1 cellular context compared by ENCODE assay signal in the genomic region with DNA sequence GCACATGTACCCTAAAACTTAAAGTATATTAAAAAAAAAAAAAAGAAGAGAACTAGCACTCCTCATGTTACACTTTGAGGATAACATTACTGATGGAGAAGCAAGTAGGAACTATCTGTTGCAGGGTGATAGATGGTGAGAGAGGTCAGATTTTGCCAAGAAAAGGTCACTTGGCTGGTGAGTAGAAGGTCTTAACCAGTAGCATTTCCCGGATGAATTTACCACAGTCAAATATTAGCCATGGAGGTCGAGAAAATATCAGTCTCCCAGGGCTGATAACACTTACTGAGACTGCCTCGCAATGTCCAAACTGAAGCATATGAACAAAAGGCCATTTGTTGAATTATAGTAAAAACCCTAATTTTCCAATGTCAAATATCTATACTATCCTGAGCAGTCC.
TF ChIP-seq lines count a peak whose summit lies in the region.

No MANE protein-coding gene starts in this region.

TF ChIP-seq in HepG2, 621 proteins besides CTCF, POLR2A, EP300 and RAD21 (continued from another document):
- TF ChIP-seq LRRFIP1 (CRISPR knock-in tag; conservative IDR thresholded peaks at IDR 0.05) = no peak
- TF ChIP-seq ZNF674 (CRISPR knock-in tag; IDR thresholded peaks at IDR 0.05; ENCODE audit: low read depth) = no peak
- TF ChIP-seq ZFAT (CRISPR knock-in tag; conservative IDR thresholded peaks at IDR 0.05) = no peak
- no peak for TF ChIP-seq ZNF580 (CRISPR knock-in tag; IDR thresholded peaks at IDR 0.05; ENCODE audit: borderline replicate concordance, low read depth)
- TF ChIP-seq, protein P1, sequence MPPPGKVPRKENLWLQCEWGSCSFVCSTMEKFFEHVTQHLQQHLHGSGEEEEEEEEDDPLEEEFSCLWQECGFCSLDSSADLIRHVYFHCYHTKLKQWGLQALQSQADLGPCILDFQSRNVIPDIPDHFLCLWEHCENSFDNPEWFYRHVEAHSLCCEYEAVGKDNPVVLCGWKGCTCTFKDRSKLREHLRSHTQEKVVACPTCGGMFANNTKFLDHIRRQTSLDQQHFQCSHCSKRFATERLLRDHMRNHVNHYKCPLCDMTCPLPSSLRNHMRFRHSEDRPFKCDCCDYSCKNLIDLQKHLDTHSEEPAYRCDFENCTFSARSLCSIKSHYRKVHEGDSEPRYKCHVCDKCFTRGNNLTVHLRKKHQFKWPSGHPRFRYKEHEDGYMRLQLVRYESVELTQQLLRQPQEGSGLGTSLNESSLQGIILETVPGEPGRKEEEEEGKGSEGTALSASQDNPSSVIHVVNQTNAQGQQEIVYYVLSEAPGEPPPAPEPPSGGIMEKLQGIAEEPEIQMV (CRISPR knock-in tag; IDR thresholded peaks at IDR 0.05; ENCODE audit: low read depth) = no peak
- TF ChIP-seq IRF2 (CRISPR knock-in tag; IDR thresholded peaks at IDR 0.05) = no peak
- TF ChIP-seq NFYB (CRISPR knock-in tag; IDR thresholded peaks at IDR 0.05) = no peak
- TF ChIP-seq ZNF24 (IDR thresholded peaks at IDR 0.05) = no peak
- no peak for TF ChIP-seq KDM3A (CRISPR knock-in tag; IDR thresholded peaks at IDR 0.05; ENCODE audit: low read depth)
- TF ChIP-seq NFE2 (CRISPR knock-in tag; IDR thresholded peaks at IDR 0.05) = no peak
- TF ChIP-seq ZNF550 (CRISPR knock-in tag; IDR thresholded peaks at IDR 0.05; ENCODE audit: borderline replicate concordance) = no peak
- no peak for TF ChIP-seq PRMT3 (CRISPR knock-in tag; IDR thresholded peaks at IDR 0.05; ENCODE audit: borderline replicate concordance, low read depth)
- TF ChIP-seq PAX8 (CRISPR knock-in tag; IDR thresholded peaks at IDR 0.05; ENCODE audit: borderline replicate concordance) = no peak
- TF ChIP-seq FOXM1 (CRISPR knock-in tag; IDR thresholded peaks at IDR 0.05) = no peak
TF ChIP-seq in HepG2: peak in this region for 0.
